Comparison of ENCODE assay signal across 22 cellular contexts in the genomic region with DNA sequence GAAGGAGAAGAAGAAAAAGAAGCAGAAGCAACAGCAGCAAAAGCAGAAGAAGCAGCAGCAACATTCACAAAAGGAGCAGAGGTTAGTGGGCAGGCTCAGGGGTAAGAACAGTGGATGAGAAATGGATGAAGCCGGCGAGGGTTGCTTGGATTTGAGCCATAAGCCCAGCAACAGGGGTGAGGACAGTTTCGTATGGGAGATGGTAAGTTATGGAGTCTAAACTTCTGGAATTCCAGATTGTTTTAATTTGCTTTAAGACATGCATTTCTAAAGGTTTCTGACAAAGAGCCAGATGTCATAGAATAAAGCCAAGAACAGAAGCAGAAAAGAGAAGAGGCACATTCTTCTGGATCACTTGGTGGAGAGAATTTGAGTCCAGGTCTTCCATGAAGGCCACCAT.
"Had no signal": no experiment of that assay in that cellular context is flagged by ENCODE, and none has a peak within 500 bp of the region (broad histone marks: within the 10 kb centered on the region; RNA-seq: fewer than 3 reads in every experiment).

No MANE protein-coding gene starts in this region.

- H3K36me3 Mint-ChIP-seq: natural killer cell; stimulated activated naive B cell treated with anti-CD40 and anti-IgM and Interleukin-4, amounts not matched to agents 10 μg/mL and 1 μg/mL and 100 μg/mL, for 72 hours had no signal

- H3K4me1 Mint-ChIP-seq: memory B cell; natural killer cell; stimulated activated naive B cell treated with anti-CD40 and anti-IgM and Interleukin-4, amounts not matched to agents 10 μg/mL and 1 μg/mL and 100 μg/mL, for 72 hours had no signal

- H3K4me3 ChIP-seq: coronary artery, esophagus squamous epithelium, gastrocnemius medialis, lung, right lobe of liver, thoracic aorta, tibial nerve, vagina had no signal

- H3K4me3 Mint-ChIP-seq: memory B cell; natural killer cell; neural crest cell; stimulated activated naive B cell treated with anti-CD40 and anti-IgM and Interleukin-4, amounts not matched to agents 10 μg/mL and 1 μg/mL and 100 μg/mL, for 72 hours; stimulated activated naive CD8-positive, alpha-beta T cell treated with anti-CD3 and anti-CD28 coated beads, Interleukin-15, Interleukin-2, amounts not matched to agents 100 ng/mL and 50 ng/mL, for 24 hours had no signal

- H3K27ac Mint-ChIP-seq: memory B cell; natural killer cell; progenitor cell of endocrine pancreas; stimulated activated naive B cell treated with anti-CD40 and anti-IgM and Interleukin-4, amounts not matched to agents 10 μg/mL and 1 μg/mL and 100 μg/mL, for 72 hours; stimulated activated naive CD8-positive, alpha-beta T cell treated with anti-CD3 and anti-CD28 coated beads, Interleukin-15, Interleukin-2, amounts not matched to agents 100 ng/mL and 50 ng/mL, for 24 hours had no signal

- H3K9me3 Mint-ChIP-seq: memory B cell; natural killer cell; stimulated activated naive B cell treated with anti-CD40 and anti-IgM and Interleukin-4, amounts not matched to agents 10 μg/mL and 1 μg/mL and 100 μg/mL, for 72 hours; stimulated activated naive CD8-positive, alpha-beta T cell treated with anti-CD3 and anti-CD28 coated beads, Interleukin-15, Interleukin-2, amounts not matched to agents 100 ng/mL and 50 ng/mL, for 24 hours had no signal

- H3K27ac ChIP-seq: coronary artery, esophagus squamous epithelium, gastrocnemius medialis, neutrophil, parathyroid adenoma, right lobe of liver, thoracic aorta, tibial nerve, vagina had no signal

- H3K36me3 ChIP-seq: esophagus squamous epithelium, gastrocnemius medialis, neutrophil, right lobe of liver, thoracic aorta, tibial nerve, vagina had no signal

- H3K4me1 ChIP-seq: esophagus squamous epithelium, gastrocnemius medialis, parathyroid adenoma, right lobe of liver, tibial nerve, vagina had no signal

- H3K27me3 ChIP-seq: neutrophil, right lobe of liver, vagina had no signal

- ATAC-seq: gastrocnemius medialis; natural killer cell; right lobe of liver; stimulated activated naive B cell treated with anti-CD40 and anti-IgM and Interleukin-4, amounts not matched to agents 10 μg/mL and 1 μg/mL and 100 μg/mL, for 72 hours had no signal

- DNase-seq: dermis blood vessel endothelial cell; effector memory CD4-positive, alpha-beta T cell; esophagus squamous epithelium; gastrocnemius medialis; head of caudate nucleus; natural killer cell; right lobe of liver; small intestine; stimulated activated CD4-positive, alpha-beta T cell treated with anti-CD3 and anti-CD28 coated beads, Interleukin-15, amount 100 ng/mL, for 24 hours; stimulated activated CD4-positive, alpha-beta T cell treated with anti-CD3 and anti-CD28 coated beads, Interleukin-2, amount 100 ng/mL, for 48 hours; stimulated activated naive B cell treated with anti-CD40 and anti-IgM and Interleukin-4, amounts not matched to agents 10 μg/mL and 1 μg/mL and 100 μg/mL, for 72 hours had no signal

- H3K9me3 ChIP-seq: esophagus squamous epithelium, gastrocnemius medialis, neutrophil, right lobe of liver, thoracic aorta, tibial nerve, vagina had no signal
